ENCODE assay signal across 22 cellular contexts in the genomic region with DNA sequence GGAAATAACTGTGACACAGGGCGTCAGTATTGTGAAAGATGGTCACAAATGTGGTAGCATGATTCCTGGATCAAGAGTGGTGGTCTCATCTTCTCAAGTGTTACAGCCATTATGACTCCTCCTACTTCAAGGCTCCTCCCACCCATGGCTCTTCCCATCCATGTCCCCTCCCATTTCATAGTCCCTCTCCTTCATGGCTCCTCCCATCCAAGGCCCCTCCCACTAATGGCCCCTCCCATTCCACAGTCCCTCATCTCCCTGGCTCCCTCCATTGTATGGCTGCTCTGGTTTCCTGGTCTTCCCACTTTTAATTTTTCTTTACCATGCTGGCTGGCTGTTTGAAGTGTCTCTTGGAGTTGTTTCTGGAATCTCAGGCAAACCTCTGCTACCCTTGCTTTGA.
DNase-seq lines count a peak whose midpoint lies in the region; TF ChIP-seq lines count a peak whose summit lies in the region.
"Had no signal": no experiment of that assay in that cellular context is flagged by ENCODE, and none has a peak within 500 bp of the region (broad histone marks: within the 10 kb centered on the region; RNA-seq: fewer than 3 reads in every experiment).

No MANE protein-coding gene starts in this region.

- H3K9me3 ChIP-seq in neuronal stem cell (replicated peaks in 1 of 2; ENCODE audit: control insufficient read depth in 2 of 2, insufficient read depth in 1 of 2, low read depth in 1 of 2, low read length in 2 of 2) = peaks cover 0 to 5% of the 10 kb centered on the region in 2 donors
- H3K9me3 ChIP-seq: Caco-2, SJSA1 had no signal

- DNase-seq in DMS53 (lab: John Stamatoyannopoulos, UW) (peak; percentile 13), DMS53 treated with DMSO at 0.1 percent for 48 hours (lab: John Stamatoyannopoulos, UW; ENCODE audit: unreplicated experiment) (no peak), HEK293T (ENCODE audit: extremely low spot score) (peak; percentile 7), SK-MEL-5 (ENCODE audit: low read depth, low spot score) (peak; percentile 43), mesendoderm (peak; percentile 63), NCI-H128 (lab: John Stamatoyannopoulos, UW; ENCODE audit: unreplicated experiment) (no peak), neuronal stem cell (ENCODE audit: low spot score) (no peak)
- no peak for DNase-seq in NK-92 treated with Interleukin-12 subunit alpha and Interleukin-12 subunit beta, amount 100 ng/mL, for 24 hours (lab: John Stamatoyannopoulos, UW)
- DNase-seq: Caco-2; CD4-positive, alpha-beta memory T cell; GF-D8; Karpas-422; MV-4-11; NCI-H1417 treated with DMSO at 0.1 percent for 48 hours; NCI-H187 treated with DMSO at 0.1 percent for 48 hours; NCI-H2107; NCI-H69; SW 1271; T-helper 17 cell had no signal

- no CpG with 5 or more reads among the region's 1 CpG for WGBS in mesendoderm (ENCODE audit: extremely low coverage, insufficient coverage, low lambda C conversion rate)
- WGBS in neuronal stem cell (ENCODE audit: extremely low coverage in 2 of 2, insufficient read length in 2 of 2, insufficient replicate concordance in 1 of 2), 2 donors = no CpG with 5 or more reads among the region's 1 CpG

- H3K27me3 ChIP-seq in mesendoderm (ENCODE audit: insufficient read depth, low read length, poor library complexity) (no peaks in the 10 kb centered on the region), neuronal stem cell (ENCODE audit: control insufficient read depth in 3 of 3, insufficient read depth in 3 of 3, low read depth in 1 of 3, low read length in 3 of 3) (no peaks in the 10 kb centered on the region)
- H3K27me3 ChIP-seq: BLaER1 treated with 17β-estradiol and CSF1 and Interleukin-3, amounts not matched to agents 10 nM and 100 nM; SJSA1 had no signal

- H3K79me2 ChIP-seq in mesendoderm (ENCODE audit: control insufficient read depth, insufficient read depth, low read length) = no peaks in the 10 kb centered on the region

- POLR2A ChIA-PET in HEK293T (lab: Yijun Ruan, JAX) = no interaction called here

- no peak overlapping the region for H2BK120ac ChIP-seq in mesendoderm (ENCODE audit: low read depth, low read length)
- H2BK120ac ChIP-seq in neuronal stem cell (ENCODE audit: low read depth, low read length) = no peak overlapping the region

- H3K9ac ChIP-seq in mesendoderm (ENCODE audit: low read length) (no peak overlapping the region), neuronal stem cell (ENCODE audit: low read depth, low read length, poor library complexity) (no peak overlapping the region)
- H3K9ac ChIP-seq: BLaER1 treated with 17β-estradiol and CSF1 and Interleukin-3, amounts not matched to agents 10 nM and 100 nM had no signal

- in situ Hi-C loops in SK-MEL-5 (cut with HindIII; ENCODE audit: low pct_unique_long_range_greater_than_20kb, low sequenced_read_pairs) = no loop called here

- H3K56ac ChIP-seq in mesendoderm (ENCODE audit: low read length) = no peak overlapping the region

- H3K4me3 ChIP-seq in mesendoderm (ENCODE audit: low read length) = no peak overlapping the region
- H3K4me3 ChIP-seq in neuronal stem cell (ENCODE audit: low read length in 2 of 2) = peak overlapping the region in 1 of 2 donors; percentile 6
- H3K4me3 ChIP-seq: BLaER1 treated with 17β-estradiol and CSF1 and Interleukin-3, amounts not matched to agents 10 nM and 100 nM; SJSA1 had no signal

- H2AFZ ChIP-seq in neuronal stem cell (ENCODE audit: low read length) = no peak overlapping the region

- H2AK5ac ChIP-seq in mesendoderm (ENCODE audit: low read length) (no peak overlapping the region), neuronal stem cell (ENCODE audit: low read depth, low read length) (no peak overlapping the region)

- H3K18ac ChIP-seq in mesendoderm (ENCODE audit: low read length) = no peak overlapping the region
- no peak overlapping the region for H3K18ac ChIP-seq in neuronal stem cell (ENCODE audit: low read length)

- H3K4me2 ChIP-seq in mesendoderm (ENCODE audit: low read length) (no peak overlapping the region), neuronal stem cell (ENCODE audit: insufficient read depth, low read length, poor library complexity, severe bottlenecking) (no peak overlapping the region)
- H3K4me2 ChIP-seq: BLaER1 treated with 17β-estradiol and CSF1 and Interleukin-3, amounts not matched to agents 10 nM and 100 nM had no signal

- H4K5ac ChIP-seq in mesendoderm (ENCODE audit: low read length) = no peak overlapping the region

- no peak overlapping the region for H3K14ac ChIP-seq in neuronal stem cell (ENCODE audit: low read length)

- H3K4me1 ChIP-seq in mesendoderm (ENCODE audit: control insufficient read depth, low read depth, low read length) = no peaks in the 10 kb centered on the region
- no peaks in the 10 kb centered on the region for H3K4me1 ChIP-seq in neuronal stem cell (ENCODE audit: control insufficient read depth in 2 of 2, insufficient read depth in 1 of 2, low read depth in 1 of 2, low read length in 2 of 2)
- H3K4me1 ChIP-seq: Caco-2, SJSA1 had no signal

- H2BK12ac ChIP-seq in neuronal stem cell (ENCODE audit: low read length) = no peak overlapping the region

- H4K8ac ChIP-seq in mesendoderm (ENCODE audit: low read depth, low read length) (no peak overlapping the region), neuronal stem cell (ENCODE audit: low read depth, low read length) (no peak overlapping the region)

- H3K4ac ChIP-seq in mesendoderm (ENCODE audit: low read depth, low read length) (no peak overlapping the region), neuronal stem cell (ENCODE audit: low read length) (no peak overlapping the region)

- H3K79me1 ChIP-seq in mesendoderm (ENCODE audit: low read length) (no peaks in the 10 kb centered on the region), neuronal stem cell (ENCODE audit: low read depth, low read length) (no peaks in the 10 kb centered on the region)

- no peaks in the 10 kb centered on the region for H3K36me3 ChIP-seq in mesendoderm (ENCODE audit: control insufficient read depth, insufficient read depth, low read length)
- no peaks in the 10 kb centered on the region for H3K36me3 ChIP-seq in neuronal stem cell (replicated peaks in 1 of 2; ENCODE audit: control insufficient read depth in 2 of 2, insufficient read depth in 2 of 2, low read length in 2 of 2)
- H3K36me3 ChIP-seq: BLaER1 treated with 17β-estradiol and CSF1 and Interleukin-3, amounts not matched to agents 10 nM and 100 nM; SJSA1 had no signal

- H2BK5ac ChIP-seq in mesendoderm (ENCODE audit: low read length) (no peak overlapping the region), neuronal stem cell (ENCODE audit: low read length) (no peak overlapping the region)

- H3K27ac ChIP-seq in mesendoderm (ENCODE audit: low read depth, low read length) (no peak overlapping the region), neuronal stem cell (replicated peaks; ENCODE audit: low read length) (no peak overlapping the region)
- H3K27ac ChIP-seq: 22Rv1; BLaER1 treated with 17β-estradiol and CSF1 and Interleukin-3, amounts not matched to agents 10 nM and 100 nM; SJSA1 had no signal

- H3K23ac ChIP-seq in mesendoderm (ENCODE audit: low read length) = no peak overlapping the region
- no peak overlapping the region for H3K23ac ChIP-seq in neuronal stem cell (ENCODE audit: low read depth, low read length, poor library complexity)

- CTCF ChIA-PET in HEK293T (lab: Yijun Ruan, JAX) = no interaction called here

- H2BK15ac ChIP-seq in mesendoderm (replicated peaks; ENCODE audit: low read depth) (no peak overlapping the region), neuronal stem cell (ENCODE audit: low read length) (no peak overlapping the region)

- no peak overlapping the region for H4K91ac ChIP-seq in neuronal stem cell (ENCODE audit: low read depth, low read length, poor library complexity)

TF ChIP-seq in HEK293T, 16 proteins besides CTCF, POLR2A, EP300 and RAD21:
- TF ChIP-seq FOXA1 (IDR thresholded peaks at IDR 0.05) (no peak), TARDBP (IDR thresholded peaks at IDR 0.05) (no peak)

Comparison
In these comparisons a context has a peak if more than half of its experiments do, and no peak if none do; other contexts are left out.
1. DNase-seq: peak in DMS53 (single experiment), HEK293T (single experiment), SK-MEL-5 (single experiment) and mesendoderm (single experiment); none in DMS53 treated with DMSO at 0.1 percent for 48 hours (single experiment), NCI-H128 (single experiment), neuronal stem cell (single experiment) and NK-92 treated with Interleukin-12 subunit alpha and Interleukin-12 subunit beta, amount 100 ng/mL, for 24 hours (single experiment).